In genomic region chr5:112863549-112863948, GRCh38 we compare ENCODE assay signal across 12 cellular contexts. TPM values are rescaled to one million over a fixed set of nuclear protein-coding genes. Genes with fewer than 3 reads are reported as not detected.
A peak's percentile ranks its signal among the peaks of the same experiment; 100 is the strongest.
DNase-seq lines count a peak whose midpoint lies in the region; ATAC-seq and TF ChIP-seq lines count a peak whose summit lies in the region.
"Had no signal": no experiment of that assay in that cellular context is flagged by ENCODE, and none has a peak within 500 bp of the region (broad histone marks: within the 10 kb centered on the region; RNA-seq: fewer than 3 reads in every experiment).

No MANE protein-coding gene starts in this region.

- peak overlapping the region; percentile 97 for H3K4me3 Mint-ChIP-seq in stimulated activated naive CD8-positive, alpha-beta T cell treated with anti-CD3 and anti-CD28 coated beads, Interleukin-15, Interleukin-2, amounts not matched to agents 100 ng/mL and 50 ng/mL, for 24 hours
- H3K4me3 Mint-ChIP-seq in activated T-helper 2 cell treated with anti-CD3 and anti-CD28 coated beads, Interferon-gamma antibody, Interleukin-2, Interleukin-4, amounts not matched to agents 10 μg/mL and 5 μg/mL and 100 μg/mL, durations not matched to agents 14 hours and 24 hours and 36 hours (ENCODE audit: low read depth): peak overlapping the region; percentile 58

- no peaks in the 10 kb centered on the region for H3K27me3 Mint-ChIP-seq in stimulated activated naive CD8-positive, alpha-beta T cell treated with anti-CD3 and anti-CD28 coated beads, Interleukin-15, Interleukin-2, amounts not matched to agents 100 ng/mL and 50 ng/mL, for 24 hours
- H3K27me3 Mint-ChIP-seq in activated T-helper 2 cell treated with anti-CD3 and anti-CD28 coated beads, Interferon-gamma antibody, Interleukin-2, Interleukin-4, amounts not matched to agents 10 μg/mL and 5 μg/mL and 100 μg/mL, durations not matched to agents 14 hours and 24 hours and 36 hours (ENCODE audit: low read depth): no peaks in the 10 kb centered on the region

- TF ChIP-seq CTCF in upper lobe of right lung (IDR thresholded peaks at IDR 0.05) (no peak), foreskin keratinocyte (conservative IDR thresholded peaks at IDR 0.05) (no peak), ascending aorta (IDR thresholded peaks at IDR 0.05) (no peak)

- H3K36me3 Mint-ChIP-seq in stimulated activated naive CD8-positive, alpha-beta T cell treated with anti-CD3 and anti-CD28 coated beads, Interleukin-15, Interleukin-2, amounts not matched to agents 100 ng/mL and 50 ng/mL, for 24 hours (ENCODE audit: low read depth): peaks cover 48% of the 10 kb centered on the region
- H3K36me3 Mint-ChIP-seq in activated T-helper 2 cell treated with anti-CD3 and anti-CD28 coated beads, Interferon-gamma antibody, Interleukin-2, Interleukin-4, amounts not matched to agents 10 μg/mL and 5 μg/mL and 100 μg/mL, durations not matched to agents 14 hours and 24 hours and 36 hours (ENCODE audit: low read depth): peaks cover 58% of the 10 kb centered on the region

- H3K36me3 ChIP-seq in upper lobe of right lung (peaks cover 56% of the 10 kb centered on the region), ascending aorta (peaks cover 27 to 47% of the 10 kb centered on the region in 2 donors)

- DNase-seq in stimulated activated naive CD8-positive, alpha-beta T cell treated with anti-CD3 and anti-CD28 coated beads, Interleukin-15, Interleukin-2, amounts not matched to agents 100 U/mL and 50 U/mL, for 24 hours: no peak
- DNase-seq in activated T-helper 2 cell treated with anti-CD3 and anti-CD28 coated beads, Interferon-gamma antibody, Interleukin-2, Interleukin-4, amounts not matched to agents 10 μg/mL and 5 μg/mL and 100 μg/mL, durations not matched to agents 14 hours and 24 hours and 36 hours (ENCODE audit: low spot score): no peak
- DNase-seq in iris pigment epithelial cell (ENCODE audit: low read depth) (peak; percentile 23), upper lobe of right lung (no peak), foreskin keratinocyte (no peak), ascending aorta (ENCODE audit: low spot score in 2 of 2) (no peak), NCI-H1105 (lab: John Stamatoyannopoulos, UW) (no peak)
- DNase-seq: effector memory CD4-positive, alpha-beta T cell; NCI-H1092; NCI-H82; stimulated activated CD4-positive, alpha-beta T cell treated with anti-CD3 and anti-CD28 coated beads, Interleukin-1b, Interleukin-23, amount 100 ng/mL, for 48 hours had no signal

- H3K9me3 Mint-ChIP-seq in stimulated activated naive CD8-positive, alpha-beta T cell treated with anti-CD3 and anti-CD28 coated beads, Interleukin-15, Interleukin-2, amounts not matched to agents 100 ng/mL and 50 ng/mL, for 24 hours: no peaks in the 10 kb centered on the region
- H3K9me3 Mint-ChIP-seq in activated T-helper 2 cell treated with anti-CD3 and anti-CD28 coated beads, Interferon-gamma antibody, Interleukin-2, Interleukin-4, amounts not matched to agents 10 μg/mL and 5 μg/mL and 100 μg/mL, durations not matched to agents 14 hours and 24 hours and 36 hours: no peaks in the 10 kb centered on the region

- peak overlapping the region; percentile 76 for H3K27ac Mint-ChIP-seq in stimulated activated naive CD8-positive, alpha-beta T cell treated with anti-CD3 and anti-CD28 coated beads, Interleukin-15, Interleukin-2, amounts not matched to agents 100 ng/mL and 50 ng/mL, for 24 hours
- no peak overlapping the region for H3K27ac Mint-ChIP-seq in activated T-helper 2 cell treated with anti-CD3 and anti-CD28 coated beads, Interferon-gamma antibody, Interleukin-2, Interleukin-4, amounts not matched to agents 10 μg/mL and 5 μg/mL and 100 μg/mL, durations not matched to agents 14 hours and 24 hours and 36 hours

- H3K27me3 ChIP-seq in upper lobe of right lung: no peaks in the 10 kb centered on the region
- H3K27me3 ChIP-seq in foreskin keratinocyte: no peaks in the 10 kb centered on the region
- H3K27me3 ChIP-seq in ascending aorta: no peaks in the 10 kb centered on the region

- intact Hi-C loops in activated T-helper 2 cell treated with anti-CD3 and anti-CD28 coated beads, Interferon-gamma antibody, Interleukin-2, Interleukin-4, amounts not matched to agents 10 μg/mL and 5 μg/mL and 100 μg/mL, durations not matched to agents 14 hours and 24 hours and 36 hours (cut with micrococcal nuclease): loop anchor here (5.0 kb wide), 2 partner anchors 99 to 156 kb away; no protein-coding TSS in a partner anchor
- intact Hi-C loops in upper lobe of right lung (cut with DNase I): no loop called here
- intact Hi-C loops in ascending aorta (cut with DNase I): loop anchor here (5.0 to 10.0 kb wide), 2 partner anchors 99 to 179 kb away; no protein-coding TSS in a partner anchor

- peaks cover 24% of the 10 kb centered on the region for H3K4me1 ChIP-seq in upper lobe of right lung
- peaks cover 4% of the 10 kb centered on the region for H3K4me1 ChIP-seq in foreskin keratinocyte
- peaks cover 0 to 14% of the 10 kb centered on the region in 2 donors for H3K4me1 ChIP-seq in ascending aorta

- no peak overlapping the region for H3K4me3 ChIP-seq in upper lobe of right lung
- no peak overlapping the region for H3K4me3 ChIP-seq in ascending aorta

- no peaks in the 10 kb centered on the region for H3K9me3 ChIP-seq in upper lobe of right lung
- no peaks in the 10 kb centered on the region for H3K9me3 ChIP-seq in ascending aorta

- H3K27ac ChIP-seq in upper lobe of right lung (no peak overlapping the region), foreskin keratinocyte (no peak overlapping the region), ascending aorta (no peak overlapping the region)

- peaks cover 47% of the 10 kb centered on the region for H3K4me1 Mint-ChIP-seq in stimulated activated naive CD8-positive, alpha-beta T cell treated with anti-CD3 and anti-CD28 coated beads, Interleukin-15, Interleukin-2, amounts not matched to agents 100 ng/mL and 50 ng/mL, for 24 hours (ENCODE audit: low read depth)
- H3K4me1 Mint-ChIP-seq in activated T-helper 2 cell treated with anti-CD3 and anti-CD28 coated beads, Interferon-gamma antibody, Interleukin-2, Interleukin-4, amounts not matched to agents 10 μg/mL and 5 μg/mL and 100 μg/mL, durations not matched to agents 14 hours and 24 hours and 36 hours (ENCODE audit: low read depth): peaks cover 41% of the 10 kb centered on the region

- ATAC-seq in stimulated activated naive CD8-positive, alpha-beta T cell treated with anti-CD3 and anti-CD28 coated beads, Interleukin-15, Interleukin-2, amounts not matched to agents 100 U/mL and 50 U/mL, for 24 hours: no peak
- ATAC-seq in upper lobe of right lung (peak; percentile 4), foreskin keratinocyte (no peak)

RNA-seq across cellular contexts. Expression of gene SRP19, which starts 2.5 kb away (rescaled TPM):
- 63.0 and 66.3 TPM in 2 replicates for total RNA-seq in activated T-helper 2 cell treated with anti-CD3 and anti-CD28 coated beads, Interferon-gamma antibody, Interleukin-2, Interleukin-4, amounts not matched to agents 10 μg/mL and 5 μg/mL and 100 μg/mL, durations not matched to agents 14 hours and 24 hours and 36 hours
- 22.8 TPM for total RNA-seq in upper lobe of right lung
- 93.1 and 95.7 TPM in 2 replicates for total RNA-seq in foreskin keratinocyte
- polyA plus RNA-seq in foreskin keratinocyte: 105 and 113 TPM in 2 replicates
- 76.6 TPM for total RNA-seq in ascending aorta

RNA-seq across cellular contexts. Expression of gene REEP5, which starts 58.5 kb away (rescaled TPM):
- total RNA-seq in activated T-helper 2 cell treated with anti-CD3 and anti-CD28 coated beads, Interferon-gamma antibody, Interleukin-2, Interleukin-4, amounts not matched to agents 10 μg/mL and 5 μg/mL and 100 μg/mL, durations not matched to agents 14 hours and 24 hours and 36 hours: 83.4 and 85.6 TPM in 2 replicates
- total RNA-seq in upper lobe of right lung: 108 TPM
- total RNA-seq in foreskin keratinocyte: 56.1 and 56.4 TPM in 2 replicates
- polyA plus RNA-seq in foreskin keratinocyte: 116 and 123 TPM in 2 replicates
- total RNA-seq in ascending aorta: 49.7 TPM
